In the genomic region with DNA sequence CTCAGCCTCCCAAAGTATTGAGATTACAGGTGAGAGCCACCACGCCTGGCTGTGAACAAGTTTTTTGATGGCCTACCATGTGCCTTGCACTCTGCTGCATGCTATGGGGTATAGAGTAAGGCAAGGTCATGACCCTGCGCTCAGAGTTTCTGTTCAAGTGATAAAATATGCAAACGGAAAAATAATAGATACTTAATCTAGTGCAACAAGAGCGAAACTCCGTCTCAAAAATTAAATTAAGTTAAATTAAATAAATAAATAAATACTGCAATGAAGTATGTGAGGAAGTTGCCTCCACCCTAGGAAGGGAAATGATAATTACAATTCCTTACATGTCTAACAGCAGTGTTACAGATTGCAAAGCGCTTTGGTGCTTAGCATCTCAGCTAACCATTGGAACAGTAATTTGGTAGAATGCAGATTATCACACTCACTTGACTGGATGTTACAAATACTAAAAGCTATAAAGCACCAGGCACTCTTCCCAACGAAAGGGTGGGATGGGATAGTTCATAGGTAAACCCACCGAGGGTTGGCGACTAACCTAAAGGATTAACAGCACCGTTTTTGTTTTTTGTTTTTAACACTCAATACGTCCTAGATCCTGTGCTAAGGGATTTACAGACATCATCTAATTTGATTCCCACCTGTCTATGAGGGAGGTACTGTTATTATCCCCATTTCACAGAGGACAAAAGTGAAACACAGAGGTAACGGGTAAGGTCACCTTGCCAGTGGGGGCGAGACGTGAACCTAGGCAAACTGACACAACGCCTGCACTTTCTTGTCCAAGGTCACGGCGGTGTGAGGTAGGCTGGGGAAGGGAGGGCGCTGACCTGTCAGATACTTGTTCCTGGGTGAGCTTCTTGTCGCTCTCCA, we compare ENCODE assay signal across 8 cellular contexts. TPM values are rescaled to one million over a fixed set of nuclear protein-coding genes. Genes with fewer than 3 reads are reported as not detected.
DNase-seq lines count a peak whose midpoint lies in the region; ATAC-seq and TF ChIP-seq lines count a peak whose summit lies in the region.

No MANE protein-coding gene starts in this region.

- H3K36me3 Mint-ChIP-seq in CD4-positive, alpha-beta T cell (ENCODE audit: low read depth), result peaks cover 55% of the 10 kb centered on the region
- H3K36me3 Mint-ChIP-seq in endodermal cell (ENCODE audit: low read depth), result peaks cover 30% of the 10 kb centered on the region
- peaks cover 10% of the 10 kb centered on the region for H3K36me3 Mint-ChIP-seq in neural progenitor cell

- peaks cover 46% of the 10 kb centered on the region for H3K36me3 ChIP-seq in endodermal cell (ENCODE audit: control insufficient read depth, insufficient read depth, low read length)
- no peaks in the 10 kb centered on the region for H3K36me3 ChIP-seq in neural progenitor cell

- peak overlapping the region; percentile 98 for H3K27ac Mint-ChIP-seq in CD4-positive, alpha-beta T cell
- H3K27ac Mint-ChIP-seq in endodermal cell (peak overlapping the region; percentile 98), neural progenitor cell (no peak overlapping the region)

- peak in 1 of 10 experiments; percentile 2 for DNase-seq in CD4-positive, alpha-beta T cell
- no peak for DNase-seq in NB4 (ENCODE audit: low read depth)
- no peak for DNase-seq in endodermal cell
- DNase-seq in neural progenitor cell (ENCODE audit: low spot score), result no peak
- no peak for DNase-seq in NCI-H2081 treated with DMSO at 0.1 percent for 48 hours (lab: John Stamatoyannopoulos, UW)
- no peak for DNase-seq in SW 1271 (lab: John Stamatoyannopoulos, UW)

- no peaks in the 10 kb centered on the region for H3K9me3 Mint-ChIP-seq in CD4-positive, alpha-beta T cell
- H3K9me3 Mint-ChIP-seq in endodermal cell, result no peaks in the 10 kb centered on the region
- no peaks in the 10 kb centered on the region for H3K9me3 Mint-ChIP-seq in neural progenitor cell

- peaks cover 12% of the 10 kb centered on the region for H3F3A ChIP-seq in neural progenitor cell (ENCODE audit: low read depth)

- H3K4me2 ChIP-seq in neural progenitor cell, result peak overlapping the region; percentile 100

- no peaks in the 10 kb centered on the region for H3K27me3 Mint-ChIP-seq in CD4-positive, alpha-beta T cell
- H3K27me3 Mint-ChIP-seq in endodermal cell (ENCODE audit: insufficient read depth) (no peaks in the 10 kb centered on the region), neural progenitor cell (ENCODE audit: insufficient read depth, low read depth) (peaks cover 5% of the 10 kb centered on the region)

- H3K27ac ChIP-seq in CD4-positive, alpha-beta T cell (ENCODE audit: low read depth, low read length), result peak overlapping the region; percentile 70
- H3K27ac ChIP-seq in endodermal cell (ENCODE audit: low read depth, low read length) (no peak overlapping the region), neural progenitor cell (no peak overlapping the region)

- peak overlapping the region; percentile 98 for H3K4me3 Mint-ChIP-seq in CD4-positive, alpha-beta T cell
- H3K4me3 Mint-ChIP-seq in endodermal cell, result peak overlapping the region; percentile 97
- H3K4me3 Mint-ChIP-seq in neural progenitor cell, result peak overlapping the region; percentile 96

- H3K4me1 ChIP-seq in endodermal cell (ENCODE audit: control insufficient read depth, insufficient read depth, low read length) (no peaks in the 10 kb centered on the region), neural progenitor cell (peaks cover 13% of the 10 kb centered on the region)

- peak overlapping the region; percentile 94 for H2AFZ ChIP-seq in neural progenitor cell (replicated peaks)

- CTCF ChIA-PET in CD4-positive, alpha-beta T cell (lab: Charles Lee), result interaction anchor here (0.5 to 1.3 kb wide), 2 partner anchors 92 to 283 kb away, joined by 3 to 8 read pairs; a partner anchor contains a TSS

- H3K27me3 ChIP-seq in CD4-positive, alpha-beta T cell (ENCODE audit: control insufficient read depth, insufficient read depth, low read length), result no peaks in the 10 kb centered on the region
- H3K27me3 ChIP-seq in endodermal cell (ENCODE audit: control insufficient read depth, insufficient read depth, low read length, poor library complexity, severe bottlenecking) (no peaks in the 10 kb centered on the region), neural progenitor cell (no peaks in the 10 kb centered on the region)

- peak overlapping the region; percentile 93 for H3K4me3 ChIP-seq in NB4 (ENCODE audit: low read depth, low read length)
- peak overlapping the region; percentile 92 for H3K4me3 ChIP-seq in endodermal cell (ENCODE audit: low read length)
- peak overlapping the region; percentile 90 for H3K4me3 ChIP-seq in neural progenitor cell

- WGBS in endodermal cell (ENCODE audit: insufficient coverage in 1 of 2, insufficient read length in 1 of 2), 2 experiments, result 11 to 36% methylated on average over 9 to 19 of the region's 19 CpGs

- no peaks in the 10 kb centered on the region for H3K9me3 ChIP-seq in CD4-positive, alpha-beta T cell (ENCODE audit: control insufficient read depth, low read length)
- H3K9me3 ChIP-seq in endodermal cell (ENCODE audit: control insufficient read depth, low read length) (no peaks in the 10 kb centered on the region), neural progenitor cell (ENCODE audit: low read depth) (no peaks in the 10 kb centered on the region)

- TF ChIP-seq POLR2A in NB4 (IDR thresholded peaks at IDR 0.05; ENCODE audit: extremely low read depth, insufficient read length), result no peak

- H3K9ac ChIP-seq in endodermal cell (ENCODE audit: extremely low read depth, low read length, poor library complexity, severe bottlenecking) (peak overlapping the region; percentile 87), neural progenitor cell (peak overlapping the region; percentile 95)

- TF ChIP-seq CTCF in CD4-positive, alpha-beta T cell (IDR thresholded peaks at IDR 0.05), result no peak
- TF ChIP-seq CTCF in NB4 (IDR thresholded peaks at IDR 0.05; ENCODE audit: low read depth, low read length) (no peak), endodermal cell (conservative IDR thresholded peaks at IDR 0.05) (no peak), neural progenitor cell (IDR thresholded peaks at IDR 0.05) (no peak)

- POLR2A ChIA-PET in CD4-positive, alpha-beta T cell (lab: Charles Lee), result interaction anchor here (1.0 to 2.2 kb wide), 7 partner anchors 14 to 295 kb away, joined by 3 to 17 read pairs (median 10); a partner anchor contains a TSS

- peaks cover 35% of the 10 kb centered on the region for H3K4me1 Mint-ChIP-seq in CD4-positive, alpha-beta T cell (ENCODE audit: low read depth)
- H3K4me1 Mint-ChIP-seq in endodermal cell (no peaks in the 10 kb centered on the region), neural progenitor cell (peaks cover 16% of the 10 kb centered on the region)

- no peak for ATAC-seq in CD4-positive, alpha-beta T cell (ENCODE audit: poor library complexity)
- no peak for ATAC-seq in GM18909 (IDR thresholded peaks at IDR 0.05; ENCODE audit: poor library complexity, unreplicated experiment)
- ATAC-seq in GM18861 (IDR thresholded peaks at IDR 0.05; ENCODE audit: unreplicated experiment), result no peak

- peaks cover 4% of the 10 kb centered on the region for H4K20me1 ChIP-seq in neural progenitor cell (ENCODE audit: low read depth)

- intact Hi-C loops in CD4-positive, alpha-beta T cell (cut with DNase I, micrococcal nuclease), result loop anchor here (2.0 to 10.0 kb wide), 9 partner anchors 39 to 378 kb away; a partner anchor contains a TSS

- peaks cover 56% of the 10 kb centered on the region for H3K79me2 ChIP-seq in neural progenitor cell (ENCODE audit: low read depth)

RNA-seq across cellular contexts. Expression of a gene that starts 0.8 kb away (rescaled TPM):
- 10 to 100 TPM; 13.8 to 16.8 TPM for total RNA-seq in CD4-positive, alpha-beta T cell
- total RNA-seq in endodermal cell (10 to 100 TPM; 56.0 to 79.9 TPM), neural progenitor cell (ENCODE audit: low replicate concordance) (85.0 and 117 TPM in 2 replicates)
- 51.8 TPM for polyA plus RNA-seq in endodermal cell (2013, experiment 1 of 2)
- 52.8 TPM for polyA plus RNA-seq in endodermal cell (2013, experiment 2 of 2)

RNA-seq across cellular contexts. Expression of a gene that starts 38.8 kb away (rescaled TPM):
- 10 to 100 TPM; 41.0 to 42.3 TPM for total RNA-seq in CD4-positive, alpha-beta T cell
- total RNA-seq in endodermal cell (10 to 100 TPM; 35.6 to 45.3 TPM), neural progenitor cell (ENCODE audit: low replicate concordance) (37.1 and 50.2 TPM in 2 replicates)
- polyA plus RNA-seq in endodermal cell (2013, experiment 1 of 2), result 67.0 TPM
- polyA plus RNA-seq in endodermal cell (2013, experiment 2 of 2), result 56.8 TPM
